1 cellular context compared by ENCODE assay signal in genomic region chrX:23478056-23478455, GRCh38.
TF ChIP-seq lines count a peak whose summit lies in the region.

No MANE protein-coding gene starts in this region.

TF ChIP-seq in H1, 55 proteins besides CTCF, POLR2A, EP300 and RAD21:
- TF ChIP-seq TEAD4 (IDR thresholded peaks at IDR 0.05; ENCODE audit: low read depth, low read length) = no peak
- no peak for TF ChIP-seq CTBP2 (IDR thresholded peaks at IDR 0.05; ENCODE audit: borderline replicate concordance, insufficient read depth, insufficient read length, low read length)
- TF ChIP-seq EZH2 (IDR thresholded peaks at IDR 0.05; ENCODE audit: low read depth, low read length, severe bottlenecking) = no peak
- TF ChIP-seq CBX5 (IDR thresholded peaks at IDR 0.05; ENCODE audit: low read depth, low read length) = no peak
- no peak for TF ChIP-seq NRF1 (IDR thresholded peaks at IDR 0.05; ENCODE audit: low read depth, low read length)
- no peak for TF ChIP-seq PHF8 (conservative IDR thresholded peaks at IDR 0.05; ENCODE audit: low read depth, low read length)
- TF ChIP-seq SIRT6 (IDR thresholded peaks at IDR 0.05; ENCODE audit: low read length) = no peak
- no peak for TF ChIP-seq CHD7 (IDR thresholded peaks at IDR 0.05; ENCODE audit: insufficient replicate concordance, low read length)
- no peak for TF ChIP-seq E2F6 (IDR thresholded peaks at IDR 0.05)
- TF ChIP-seq HDAC2 (IDR thresholded peaks at IDR 0.05; ENCODE audit: borderline replicate concordance in 1 of 2, low read depth in 2 of 2, low read length in 2 of 2) = no peak
- TF ChIP-seq ATF3 (IDR thresholded peaks at IDR 0.05; ENCODE audit: insufficient read depth, low read depth, low read length) = no peak
